24 cellular contexts compared by ENCODE assay signal in genomic region chr6:67854098-67854497, GRCh38.
DNase-seq lines count a peak whose midpoint lies in the region; ATAC-seq, FAIRE-seq and TF ChIP-seq lines count a peak whose summit lies in the region.
"Had no signal": no experiment of that assay in that cellular context is flagged by ENCODE, and none has a peak within 500 bp of the region (broad histone marks: within the 10 kb centered on the region; RNA-seq: fewer than 3 reads in every experiment).

No MANE protein-coding gene starts in this region.

- H2AFZ ChIP-seq in endothelial cell of umbilical vein (ENCODE audit: low read depth, low read length): no peak overlapping the region
- peak overlapping the region; percentile 33 for H2AFZ ChIP-seq in smooth muscle cell (ENCODE audit: low read depth)

- no peak overlapping the region for H3K4me3 Mint-ChIP-seq in activated CD8-positive, alpha-beta T cell treated with anti-CD3 and anti-CD28 coated beads, Interleukin-2, amount 10 ng/mL, durations not matched to agents 7 days and 5 days
- H3K4me3 Mint-ChIP-seq: CD14-positive monocyte, T-cell had no signal

- H3K4me2 ChIP-seq in endothelial cell of umbilical vein (ENCODE audit: insufficient read depth, low read length): no peak overlapping the region
- no peak overlapping the region for H3K4me2 ChIP-seq in smooth muscle cell

- no peak for ATAC-seq in activated CD8-positive, alpha-beta T cell treated with anti-CD3 and anti-CD28 coated beads, Interleukin-2, amount 10 ng/mL, durations not matched to agents 7 days and 5 days
- ATAC-seq: SK-N-SH treated with all-trans-retinoic acid at 6 μM for 48 hours, T-cell had no signal

- dilution Hi-C loops in endothelial cell of umbilical vein (cut with MboI; ENCODE audit: extremely low pct_ligation_motif_present, low sequenced_read_pairs): no loop called here

- no peaks in the 10 kb centered on the region for H3K36me3 ChIP-seq in endothelial cell of umbilical vein (ENCODE audit: control insufficient read depth in 2 of 2, extremely low read depth in 1 of 2, insufficient read depth in 2 of 2, low read length in 2 of 2)
- no peaks in the 10 kb centered on the region for H3K36me3 ChIP-seq in smooth muscle cell (ENCODE audit: low read depth)
- H3K36me3 ChIP-seq: HAP-1, Peyer's patch had no signal

- no peaks in the 10 kb centered on the region for H3K9me1 ChIP-seq in endothelial cell of umbilical vein (replicated peaks; ENCODE audit: control insufficient read depth, extremely low read depth, insufficient read depth, low read length)

- H4K20me1 ChIP-seq in endothelial cell of umbilical vein (replicated peaks; ENCODE audit: control insufficient read depth, extremely low read depth, insufficient read depth, low read length): no peaks in the 10 kb centered on the region
- H4K20me1 ChIP-seq in smooth muscle cell (ENCODE audit: low read depth): no peaks in the 10 kb centered on the region

- no peaks in the 10 kb centered on the region for H3K4me1 Mint-ChIP-seq in activated CD8-positive, alpha-beta T cell treated with anti-CD3 and anti-CD28 coated beads, Interleukin-2, amount 10 ng/mL, durations not matched to agents 7 days and 5 days (ENCODE audit: low read depth)
- H3K4me1 Mint-ChIP-seq: CD14-positive monocyte, T-cell had no signal

- no peaks in the 10 kb centered on the region for H3F3A ChIP-seq in smooth muscle cell (ENCODE audit: low read depth)

- H3K9me3 Mint-ChIP-seq in activated CD8-positive, alpha-beta T cell treated with anti-CD3 and anti-CD28 coated beads, Interleukin-2, amount 10 ng/mL, durations not matched to agents 7 days and 5 days (ENCODE audit: insufficient read depth): peaks cover 12% of the 10 kb centered on the region

- no peaks in the 10 kb centered on the region for H3K27me3 Mint-ChIP-seq in activated CD8-positive, alpha-beta T cell treated with anti-CD3 and anti-CD28 coated beads, Interleukin-2, amount 10 ng/mL, durations not matched to agents 7 days and 5 days (ENCODE audit: low read depth)
- H3K27me3 Mint-ChIP-seq: T-cell had no signal

- TF ChIP-seq POLR2A in endothelial cell of umbilical vein (IDR thresholded peaks at IDR 0.05; ENCODE audit: low read depth, low read length): no peak

- POLR2A ChIA-PET in endothelial cell of umbilical vein (lab: Charles Lee): no interaction called here
- POLR2A ChIA-PET in activated CD8-positive, alpha-beta T cell treated with anti-CD3 and anti-CD28 coated beads, Interleukin-2, amount 10 ng/mL, durations not matched to agents 7 days and 5 days (lab: Charles Lee): no interaction called here

- no TSS peak for BruUV-seq in endothelial cell of umbilical vein (replicated peaks; lab: Mats Ljungman, UMichigan)

- no peaks in the 10 kb centered on the region for H3K36me3 Mint-ChIP-seq in activated CD8-positive, alpha-beta T cell treated with anti-CD3 and anti-CD28 coated beads, Interleukin-2, amount 10 ng/mL, durations not matched to agents 7 days and 5 days (ENCODE audit: low read depth)
- H3K36me3 Mint-ChIP-seq: CD14-positive monocyte, T-cell had no signal

- H3K4me1 ChIP-seq in endothelial cell of umbilical vein (ENCODE audit: control insufficient read depth, extremely low read depth, insufficient read depth, low read length) (no peaks in the 10 kb centered on the region), smooth muscle cell (ENCODE audit: low read depth) (no peaks in the 10 kb centered on the region)
- H3K4me1 ChIP-seq: HAP-1, Peyer's patch had no signal

- no peak for FAIRE-seq in RCC 7860 (lab: Jason Lieb, UNC)
- no peak for FAIRE-seq in endothelial cell of umbilical vein (lab: Jason Lieb, UNC)

- TF ChIP-seq CTCF in endothelial cell of umbilical vein (IDR thresholded peaks at IDR 0.05; ENCODE audit: extremely low read depth in 1 of 2, insufficient read depth in 1 of 2, low read depth in 1 of 2, low read length in 2 of 2) (no peak), smooth muscle cell (IDR thresholded peaks at IDR 0.05; ENCODE audit: borderline replicate concordance, insufficient read depth, poor library complexity, severe bottlenecking) (no peak)

- H3K4me3 ChIP-seq in endothelial cell of umbilical vein (replicated peaks in 1 of 3; ENCODE audit: insufficient read depth in 1 of 3, low read depth in 1 of 3, low read length in 3 of 3) (no peak overlapping the region), smooth muscle cell (no peak overlapping the region)
- H3K4me3 ChIP-seq: HAP-1, Peyer's patch had no signal

- peak; percentile 13 for DNase-seq in HCEC 1CT
- DNase-seq in RCC 7860 (ENCODE audit: low spot score): peak; percentile 22
- DNase-seq in endothelial cell of umbilical vein (ENCODE audit: low read depth, low spot score): no peak
- DNase-seq in smooth muscle cell (lab: John Stamatoyannopoulos, UW; ENCODE audit: unreplicated experiment): no peak
- DNase-seq in activated CD8-positive, alpha-beta T cell treated with anti-CD3 and anti-CD28 coated beads, Interleukin-2, amount 10 ng/mL, durations not matched to agents 7 days and 5 days: no peak
- DNase-seq in RPMI8226: no peak
- DNase-seq in activated CD4-positive, alpha-beta T cell treated with anti-CD3 and anti-CD28 coated beads, Interleukin-2, amount 50 U/mL, for 1 hour: no peak
- DNase-seq: AML-193, DMS79, IMR-90, Kasumi-1, MM.1S, NCI-H1092 treated with DMSO at 0.1 percent for 48 hours, NCI-H146, NCI-H2029 treated with DMSO at 0.1 percent for 48 hours, NCI-H2171 treated with DMSO at 0.1 percent for 48 hours, NCI-H446, NCI-H69, Peyer's patch, SHP77, T-cell had no signal

- H3K79me2 ChIP-seq in endothelial cell of umbilical vein (ENCODE audit: control insufficient read depth, insufficient read depth, low read length) (no peaks in the 10 kb centered on the region), smooth muscle cell (ENCODE audit: low read depth) (no peaks in the 10 kb centered on the region)

- intact Hi-C loops in endothelial cell of umbilical vein (cut with micrococcal nuclease): no loop called here

- H3K27ac ChIP-seq in endothelial cell of umbilical vein (ENCODE audit: insufficient read depth, low read depth, low read length) (no peak overlapping the region), smooth muscle cell (ENCODE audit: low read depth) (peak overlapping the region; percentile 47)
- H3K27ac ChIP-seq: Peyer's patch had no signal

- H3K27me3 ChIP-seq in endothelial cell of umbilical vein (ENCODE audit: control insufficient read depth in 2 of 2, insufficient read depth in 2 of 2, low read length in 2 of 2) (no peaks in the 10 kb centered on the region), smooth muscle cell (ENCODE audit: low read depth) (no peaks in the 10 kb centered on the region)
- H3K27me3 ChIP-seq: Peyer's patch had no signal

- H3K9ac ChIP-seq in endothelial cell of umbilical vein (replicated peaks; ENCODE audit: extremely low read depth, insufficient read depth, low read length) (no peak overlapping the region), smooth muscle cell (ENCODE audit: low read depth) (no peak overlapping the region)

- H3K9me3 ChIP-seq in endothelial cell of umbilical vein (replicated peaks; ENCODE audit: control insufficient read depth, insufficient read depth, low read length): no peaks in the 10 kb centered on the region
- H3K9me3 ChIP-seq in smooth muscle cell (replicated peaks; ENCODE audit: low read depth): no peaks in the 10 kb centered on the region
- H3K9me3 ChIP-seq: HAP-1, Peyer's patch had no signal

- CTCF ChIA-PET in endothelial cell of umbilical vein (lab: Charles Lee): no interaction called here
- CTCF ChIA-PET in activated CD8-positive, alpha-beta T cell treated with anti-CD3 and anti-CD28 coated beads, Interleukin-2, amount 10 ng/mL, durations not matched to agents 7 days and 5 days (lab: Charles Lee): no interaction called here

- H3K27ac Mint-ChIP-seq in activated CD8-positive, alpha-beta T cell treated with anti-CD3 and anti-CD28 coated beads, Interleukin-2, amount 10 ng/mL, durations not matched to agents 7 days and 5 days: no peak overlapping the region
- H3K27ac Mint-ChIP-seq: CD14-positive monocyte, T-cell had no signal

TF ChIP-seq in endothelial cell of umbilical vein, 7 proteins besides CTCF, POLR2A, EP300 and RAD21:
- TF ChIP-seq POLR2AphosphoS5 (IDR thresholded peaks at IDR 0.05; ENCODE audit: insufficient read depth, low read depth, low read length): no peak
- TF ChIP-seq GATA2 (IDR thresholded peaks at IDR 0.05; ENCODE audit: insufficient read depth, insufficient read length, low read depth, low read length): peak; percentile 80
- TF ChIP-seq FOS (IDR thresholded peaks at IDR 0.05; ENCODE audit: borderline replicate concordance, insufficient read depth, low read length): peak; percentile 23
- TF ChIP-seq JUN (IDR thresholded peaks at IDR 0.05; ENCODE audit: borderline replicate concordance, insufficient read depth, insufficient read length, low read depth): no peak
- no peak for TF ChIP-seq MYC (IDR thresholded peaks at IDR 0.05; ENCODE audit: low read depth, low read length)
- TF ChIP-seq EZH2 (IDR thresholded peaks at IDR 0.05; ENCODE audit: borderline replicate concordance, low read depth, low read length, severe bottlenecking): no peak
- no peak for TF ChIP-seq MAX (IDR thresholded peaks at IDR 0.05; ENCODE audit: insufficient read depth, insufficient read length)

Comparison
In these comparisons a context has a peak if more than half of its experiments do, and no peak if none do; other contexts are left out.
1. DNase-seq: peak in HCEC 1CT (single experiment) and RCC 7860 (single experiment); none in endothelial cell of umbilical vein (single experiment), smooth muscle cell (single experiment), activated CD8-positive, alpha-beta T cell treated with anti-CD3 and anti-CD28 coated beads, Interleukin-2, amount 10 ng/mL, durations not matched to agents 7 days and 5 days (single experiment), RPMI8226 (single experiment) and activated CD4-positive, alpha-beta T cell treated with anti-CD3 and anti-CD28 coated beads, Interleukin-2, amount 50 U/mL, for 1 hour (single experiment).